Comparison of ENCODE assay signal across 23 cellular contexts in the genomic region with DNA sequence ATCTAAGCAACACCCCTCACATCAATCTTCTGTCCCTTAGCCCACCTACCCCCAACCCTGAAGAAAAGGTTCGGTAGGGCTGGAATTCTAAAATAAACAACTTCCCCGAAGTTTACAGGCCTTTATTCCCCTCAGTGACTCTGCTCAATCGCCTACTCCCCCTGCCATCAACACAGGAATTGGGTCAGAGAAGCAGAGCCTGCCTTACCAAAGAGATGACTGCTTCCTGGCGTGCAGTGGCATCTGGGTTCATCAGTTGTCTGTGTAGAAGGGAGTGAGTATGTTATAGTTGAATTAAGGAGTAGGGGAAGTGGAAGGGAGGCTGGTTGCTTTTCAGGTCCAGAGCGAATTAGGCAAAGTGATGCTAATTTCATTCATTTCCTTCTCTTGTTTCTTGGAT. TPM values are rescaled to one million over a fixed set of nuclear protein-coding genes. Genes with fewer than 3 reads are reported as not detected.
DNase-seq lines count a peak whose midpoint lies in the region; ATAC-seq and TF ChIP-seq lines count a peak whose summit lies in the region.
"Had no signal": no experiment of that assay in that cellular context is flagged by ENCODE, and none has a peak within 500 bp of the region (broad histone marks: within the 10 kb centered on the region; RNA-seq: fewer than 3 reads in every experiment).

No MANE protein-coding gene starts in this region.

- H3K4me3 ChIP-seq in CD8-positive, alpha-beta T cell (ENCODE audit: low read depth, low read length): no peak overlapping the region
- H3K4me3 ChIP-seq: A549, K562, MG63, PC-9 had no signal

- POLR2A ChIA-PET in activated CD8-positive, alpha-beta T cell treated with anti-CD3 and anti-CD28 coated beads, Interleukin-2, amount 10 ng/mL, durations not matched to agents 7 days and 5 days (lab: Charles Lee): interaction anchor here (0.8 to 1.9 kb wide), 4 partner anchors 15 to 75 kb away, joined by 4 to 5 read pairs (median 4); no protein-coding TSS in a partner anchor
- POLR2A ChIA-PET in activated CD8-positive, alpha-beta T cell treated with anti-CD3 and anti-CD28 coated beads for 36 hours (lab: Charles Lee): interaction anchor here (1.1 kb wide), 1 partner anchor 46 kb away, joined by 3 read pairs; no protein-coding TSS in a partner anchor
- POLR2A ChIA-PET in CD8-positive, alpha-beta T cell (lab: Charles Lee): interaction anchor here (1.8 to 4.1 kb wide), 2 partner anchors 12 to 16 kb away, joined by 7 to 18 read pairs; partner anchors contain the start of gene HEATR9

- peaks cover 32% of the 10 kb centered on the region for H3K36me3 Mint-ChIP-seq in activated CD8-positive, alpha-beta T cell treated with anti-CD3 and anti-CD28 coated beads, Interleukin-2, amount 10 ng/mL, durations not matched to agents 7 days and 5 days (ENCODE audit: low read depth)
- H3K36me3 Mint-ChIP-seq in activated CD8-positive, alpha-beta T cell treated with anti-CD3 and anti-CD28 coated beads for 36 hours (ENCODE audit: low read depth): peaks cover 16% of the 10 kb centered on the region
- H3K36me3 Mint-ChIP-seq in CD8-positive, alpha-beta T cell: peaks cover 22% of the 10 kb centered on the region
- H3K36me3 Mint-ChIP-seq in central memory CD8-positive, alpha-beta T cell (ENCODE audit: insufficient read depth): peaks cover 5% of the 10 kb centered on the region
- H3K36me3 Mint-ChIP-seq in nephron progenitor cell (ENCODE audit: low read depth) (peaks cover 23% of the 10 kb centered on the region), osteocyte (ENCODE audit: unreplicated experiment) (peaks cover 34% of the 10 kb centered on the region)

- H3K4me1 ChIP-seq in CD8-positive, alpha-beta T cell (ENCODE audit: insufficient read depth, low read length): no peaks in the 10 kb centered on the region
- H3K4me1 ChIP-seq: A549 had no signal

- H3K27me3 ChIP-seq in CD8-positive, alpha-beta T cell (ENCODE audit: insufficient read depth, low read length): no peaks in the 10 kb centered on the region
- H3K27me3 ChIP-seq: MG63 had no signal

- intact Hi-C loops in activated CD8-positive, alpha-beta T cell treated with anti-CD3 and anti-CD28 coated beads for 36 hours (cut with micrococcal nuclease): no loop called here
- intact Hi-C loops in CD8-positive, alpha-beta T cell (cut with DNase I, micrococcal nuclease): loop anchor here in 1 of 2 experiments (10.0 kb wide), 1 partner anchor 219 kb away; no protein-coding TSS in a partner anchor

- H3K27me3 Mint-ChIP-seq in activated CD8-positive, alpha-beta T cell treated with anti-CD3 and anti-CD28 coated beads, Interleukin-2, amount 10 ng/mL, durations not matched to agents 7 days and 5 days (ENCODE audit: low read depth): no peaks in the 10 kb centered on the region
- H3K27me3 Mint-ChIP-seq in activated CD8-positive, alpha-beta T cell treated with anti-CD3 and anti-CD28 coated beads for 36 hours: no peaks in the 10 kb centered on the region
- H3K27me3 Mint-ChIP-seq in CD8-positive, alpha-beta T cell (ENCODE audit: low read depth): no peaks in the 10 kb centered on the region
- H3K27me3 Mint-ChIP-seq in central memory CD8-positive, alpha-beta T cell: no peaks in the 10 kb centered on the region
- H3K27me3 Mint-ChIP-seq in nephron progenitor cell (ENCODE audit: low read depth, poor library complexity) (peaks cover 6% of the 10 kb centered on the region), osteocyte (ENCODE audit: unreplicated experiment) (no peaks in the 10 kb centered on the region)
- H3K27me3 Mint-ChIP-seq: B cell had no signal

- no peak for TF ChIP-seq CTCF in activated CD8-positive, alpha-beta T cell treated with anti-CD3 and anti-CD28 coated beads for 36 hours (IDR thresholded peaks at IDR 0.05)
- TF ChIP-seq CTCF in CD8-positive, alpha-beta T cell (IDR thresholded peaks at IDR 0.05): no peak
- TF ChIP-seq CTCF in nephron progenitor cell (IDR thresholded peaks at IDR 0.05): no peak
- no peak for TF ChIP-seq CTCF in osteocyte (IDR thresholded peaks at IDR 0.05)

- no peaks in the 10 kb centered on the region for H3K36me3 ChIP-seq in CD8-positive, alpha-beta T cell (ENCODE audit: insufficient read depth, low read length)

- H3K4me1 Mint-ChIP-seq in activated CD8-positive, alpha-beta T cell treated with anti-CD3 and anti-CD28 coated beads, Interleukin-2, amount 10 ng/mL, durations not matched to agents 7 days and 5 days (ENCODE audit: low read depth): peaks cover 22% of the 10 kb centered on the region
- H3K4me1 Mint-ChIP-seq in activated CD8-positive, alpha-beta T cell treated with anti-CD3 and anti-CD28 coated beads for 36 hours (ENCODE audit: low read depth): peaks cover 10% of the 10 kb centered on the region
- H3K4me1 Mint-ChIP-seq in CD8-positive, alpha-beta T cell (ENCODE audit: low read depth): peaks cover 15% of the 10 kb centered on the region
- H3K4me1 Mint-ChIP-seq in central memory CD8-positive, alpha-beta T cell: peaks cover 31% of the 10 kb centered on the region
- H3K4me1 Mint-ChIP-seq in nephron progenitor cell (peaks cover 70% of the 10 kb centered on the region), osteocyte (ENCODE audit: unreplicated experiment) (no peaks in the 10 kb centered on the region)
- H3K4me1 Mint-ChIP-seq: B cell had no signal

- H3K4me3 Mint-ChIP-seq in activated CD8-positive, alpha-beta T cell treated with anti-CD3 and anti-CD28 coated beads, Interleukin-2, amount 10 ng/mL, durations not matched to agents 7 days and 5 days: no peak overlapping the region
- H3K4me3 Mint-ChIP-seq in activated CD8-positive, alpha-beta T cell treated with anti-CD3 and anti-CD28 coated beads for 36 hours: no peak overlapping the region
- H3K4me3 Mint-ChIP-seq in CD8-positive, alpha-beta T cell: no peak overlapping the region
- no peak overlapping the region for H3K4me3 Mint-ChIP-seq in central memory CD8-positive, alpha-beta T cell
- H3K4me3 Mint-ChIP-seq in nephron progenitor cell: peak overlapping the region; percentile 20
- no peak overlapping the region for H3K4me3 Mint-ChIP-seq in osteocyte (ENCODE audit: unreplicated experiment)
- H3K4me3 Mint-ChIP-seq: B cell, CD14-positive monocyte had no signal

- CTCF ChIA-PET in activated CD8-positive, alpha-beta T cell treated with anti-CD3 and anti-CD28 coated beads, Interleukin-2, amount 10 ng/mL, durations not matched to agents 7 days and 5 days (lab: Charles Lee): interaction anchor here (1.6 to 1.7 kb wide), 2 partner anchors 87 to 216 kb away, joined by 4 to 6 read pairs; partner anchors contain the start of gene LYZL6
- CTCF ChIA-PET in activated CD8-positive, alpha-beta T cell treated with anti-CD3 and anti-CD28 coated beads for 36 hours (lab: Charles Lee): interaction anchor here (0.7 to 1.0 kb wide), 4 partner anchors 8 to 293 kb away, joined by 3 to 4 read pairs (median 4); no protein-coding TSS in a partner anchor
- CTCF ChIA-PET in CD8-positive, alpha-beta T cell (lab: Charles Lee): interaction anchor here (1.2 to 1.9 kb wide), 3 partner anchors 92 to 217 kb away, joined by 3 to 5 read pairs (median 4); no protein-coding TSS in a partner anchor

- DNase-seq in activated CD8-positive, alpha-beta T cell treated with anti-CD3 and anti-CD28 coated beads, Interleukin-2, amount 10 ng/mL, durations not matched to agents 7 days and 5 days: no peak
- no peak for DNase-seq in activated CD8-positive, alpha-beta T cell treated with anti-CD3 and anti-CD28 coated beads for 36 hours
- DNase-seq in CD8-positive, alpha-beta T cell: no peak
- DNase-seq in central memory CD8-positive, alpha-beta T cell (ENCODE audit: low spot score in 2 of 2): no peak
- DNase-seq in nephron progenitor cell (no peak), NCI-H1092 treated with DMSO at 0.1 percent for 48 hours (lab: John Stamatoyannopoulos, UW) (no peak), osteocyte (ENCODE audit: extremely low spot score, unreplicated experiment) (no peak)
- DNase-seq: COR-L47, DMS79 treated with DMSO at 0.1 percent for 48 hours, MG63, NCI-H1417 treated with DMSO at 0.1 percent for 48 hours, NCI-H1930, NCI-H69, PC-9, RPMI8226, SHP77 had no signal

- peak overlapping the region; percentile 28 for H3K27ac Mint-ChIP-seq in activated CD8-positive, alpha-beta T cell treated with anti-CD3 and anti-CD28 coated beads, Interleukin-2, amount 10 ng/mL, durations not matched to agents 7 days and 5 days
- no peak overlapping the region for H3K27ac Mint-ChIP-seq in activated CD8-positive, alpha-beta T cell treated with anti-CD3 and anti-CD28 coated beads for 36 hours
- H3K27ac Mint-ChIP-seq in CD8-positive, alpha-beta T cell: peak overlapping the region; percentile 62
- peak overlapping the region; percentile 17 for H3K27ac Mint-ChIP-seq in central memory CD8-positive, alpha-beta T cell (ENCODE audit: low read depth)
- H3K27ac Mint-ChIP-seq in nephron progenitor cell (peak overlapping the region; percentile 59), osteocyte (ENCODE audit: unreplicated experiment) (no peak overlapping the region)
- H3K27ac Mint-ChIP-seq: B cell had no signal

- H3K27ac ChIP-seq in CD8-positive, alpha-beta T cell (ENCODE audit: low read depth, low read length): no peak overlapping the region
- H3K27ac ChIP-seq: A549, PC-9 had no signal

- ATAC-seq in activated CD8-positive, alpha-beta T cell treated with anti-CD3 and anti-CD28 coated beads, Interleukin-2, amount 10 ng/mL, durations not matched to agents 7 days and 5 days: no peak
- ATAC-seq in activated CD8-positive, alpha-beta T cell treated with anti-CD3 and anti-CD28 coated beads for 36 hours: no peak
- no peak for ATAC-seq in CD8-positive, alpha-beta T cell
- no peak for ATAC-seq in central memory CD8-positive, alpha-beta T cell (replicated peaks; ENCODE audit: extremely low read depth, poor library complexity, severe bottlenecking)
- ATAC-seq: A549, HepG2, K562 had no signal

- no peaks in the 10 kb centered on the region for H3K9me3 Mint-ChIP-seq in activated CD8-positive, alpha-beta T cell treated with anti-CD3 and anti-CD28 coated beads, Interleukin-2, amount 10 ng/mL, durations not matched to agents 7 days and 5 days (ENCODE audit: insufficient read depth)
- H3K9me3 Mint-ChIP-seq in activated CD8-positive, alpha-beta T cell treated with anti-CD3 and anti-CD28 coated beads for 36 hours: no peaks in the 10 kb centered on the region
- no peaks in the 10 kb centered on the region for H3K9me3 Mint-ChIP-seq in CD8-positive, alpha-beta T cell
- H3K9me3 Mint-ChIP-seq in central memory CD8-positive, alpha-beta T cell: no peaks in the 10 kb centered on the region
- H3K9me3 Mint-ChIP-seq in nephron progenitor cell (no peaks in the 10 kb centered on the region), osteocyte (ENCODE audit: unreplicated experiment) (no peaks in the 10 kb centered on the region)
- H3K9me3 Mint-ChIP-seq: CD14-positive monocyte had no signal

- H3K9me3 ChIP-seq in CD8-positive, alpha-beta T cell (ENCODE audit: low read length): no peaks in the 10 kb centered on the region
- H3K9me3 ChIP-seq: A549, MG63 had no signal

RNA-seq across cellular contexts. Expression of gene HEATR9, which starts 12.7 kb away (rescaled TPM):
- total RNA-seq in activated CD8-positive, alpha-beta T cell treated with anti-CD3 and anti-CD28 coated beads, Interleukin-2, amount 10 ng/mL, durations not matched to agents 7 days and 5 days: 1 to 10 TPM; 1.1 TPM
- under 1 TPM; 0.38 to 0.70 TPM for total RNA-seq in activated CD8-positive, alpha-beta T cell treated with anti-CD3 and anti-CD28 coated beads for 36 hours
- 1 to 10 TPM; 2.1 to 2.5 TPM for total RNA-seq in CD8-positive, alpha-beta T cell
- not detected in 2 replicates for total RNA-seq in osteocyte
- total RNA-seq: B cell, HepG2, K562, LHCN-M2, NCI-H460, PC-9 had no signal

RNA-seq across cellular contexts. Expression of gene CCL5, which starts 24.2 kb away (rescaled TPM):
- 100 to 1,000 TPM; 275 to 301 TPM for total RNA-seq in activated CD8-positive, alpha-beta T cell treated with anti-CD3 and anti-CD28 coated beads, Interleukin-2, amount 10 ng/mL, durations not matched to agents 7 days and 5 days
- total RNA-seq in activated CD8-positive, alpha-beta T cell treated with anti-CD3 and anti-CD28 coated beads for 36 hours: 100 to 1,000 TPM; 156 to 158 TPM
- 100 to 1,000 TPM; 398 to 442 TPM for total RNA-seq in CD8-positive, alpha-beta T cell
- total RNA-seq in osteocyte: not detected in 2 replicates
- total RNA-seq: NCI-H460, PC-9 had no signal

RNA-seq across cellular contexts. Expression of gene TAF15, which starts 46.7 kb away (rescaled TPM):
- total RNA-seq in activated CD8-positive, alpha-beta T cell treated with anti-CD3 and anti-CD28 coated beads, Interleukin-2, amount 10 ng/mL, durations not matched to agents 7 days and 5 days: 100 to 1,000 TPM; 336 to 341 TPM
- total RNA-seq in activated CD8-positive, alpha-beta T cell treated with anti-CD3 and anti-CD28 coated beads for 36 hours: 100 to 1,000 TPM; 309 to 319 TPM
- total RNA-seq in CD8-positive, alpha-beta T cell: 100 to 1,000 TPM; 118 to 121 TPM
- 157 and 170 TPM in 2 replicates for total RNA-seq in osteocyte

Comparison
In these comparisons a context has a peak if more than half of its experiments do, and no peak if none do; other contexts are left out.
1. H3K27ac Mint-ChIP-seq: peak in activated CD8-positive, alpha-beta T cell treated with anti-CD3 and anti-CD28 coated beads, Interleukin-2, amount 10 ng/mL, durations not matched to agents 7 days and 5 days (single experiment), CD8-positive, alpha-beta T cell (single experiment), central memory CD8-positive, alpha-beta T cell (single experiment) and nephron progenitor cell (single experiment); none in activated CD8-positive, alpha-beta T cell treated with anti-CD3 and anti-CD28 coated beads for 36 hours (single experiment) and osteocyte (single experiment).
2. RNA of gene CCL5, which starts 24.2 kb away (total RNA-seq): 398 to 442 TPM in CD8-positive, alpha-beta T cell, 275 to 301 TPM in activated CD8-positive, alpha-beta T cell treated with anti-CD3 and anti-CD28 coated beads, Interleukin-2, amount 10 ng/mL, durations not matched to agents 7 days and 5 days and 156 to 158 TPM in activated CD8-positive, alpha-beta T cell treated with anti-CD3 and anti-CD28 coated beads for 36 hours; not detected in osteocyte; every median in the first group is over 100 times any median in the second.